ENCODE assay signal across 19 cellular contexts in the genomic region with DNA sequence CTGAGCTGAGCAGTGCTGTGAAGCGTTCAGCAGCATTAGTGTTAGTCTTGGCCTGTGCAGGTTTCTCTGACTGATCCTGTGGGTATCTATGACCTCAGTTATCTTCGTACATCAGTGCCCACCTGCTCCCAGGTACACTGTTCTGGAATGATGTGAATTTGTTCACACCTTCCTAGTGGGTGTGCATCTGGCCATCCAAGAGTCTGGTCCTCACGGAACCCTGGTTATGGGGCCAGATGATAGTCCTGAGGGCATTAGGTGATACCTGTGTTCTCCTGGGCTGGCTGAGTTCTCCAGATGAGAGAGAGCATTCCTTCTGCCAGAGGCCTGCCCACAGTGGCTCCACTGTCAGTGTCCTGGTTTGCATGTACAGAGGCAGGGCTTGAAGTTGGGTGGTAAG. TPM values are rescaled to one million over a fixed set of nuclear protein-coding genes. Genes with fewer than 3 reads are reported as not detected.
DNase-seq lines count a peak whose midpoint lies in the region; ATAC-seq and TF ChIP-seq lines count a peak whose summit lies in the region.
"Had no signal": no experiment of that assay in that cellular context is flagged by ENCODE, and none has a peak within 500 bp of the region (broad histone marks: within the 10 kb centered on the region; RNA-seq: fewer than 3 reads in every experiment).

No MANE protein-coding gene starts in this region.

- H3K36me3 ChIP-seq in ascending aorta, result no peaks in the 10 kb centered on the region
- H3K36me3 ChIP-seq in rectal smooth muscle tissue (ENCODE audit: control insufficient read depth, insufficient read depth, low read length), result no peaks in the 10 kb centered on the region
- H3K36me3 ChIP-seq in adrenal gland (replicated peaks in 1 of 2), result no peaks in the 10 kb centered on the region
- H3K36me3 ChIP-seq: uterus had no signal

- intact Hi-C loops in ascending aorta (cut with DNase I), result loop anchor here (5.0 kb wide), 1 partner anchor 60 kb away; a partner anchor contains a TSS
- intact Hi-C loops in adrenal gland (cut with DNase I), result no loop called here

- H3K27me3 ChIP-seq in ascending aorta (no peaks in the 10 kb centered on the region), rectal smooth muscle tissue (ENCODE audit: control insufficient read depth, insufficient read depth, low read length) (no peaks in the 10 kb centered on the region), adrenal gland (no peaks in the 10 kb centered on the region)
- H3K27me3 ChIP-seq: uterus had no signal

- no peak for TF ChIP-seq POLR2A in adrenal gland (IDR thresholded peaks at IDR 0.05)

- no peaks in the 10 kb centered on the region for H3K9me3 ChIP-seq in ascending aorta
- no peaks in the 10 kb centered on the region for H3K9me3 ChIP-seq in adrenal gland (replicated peaks in 1 of 3)
- H3K9me3 ChIP-seq: uterus had no signal

- ATAC-seq in activated CD8-positive, alpha-beta memory T cell treated with anti-CD3 and anti-CD28 coated beads, Interleukin-2, amount 10 ng/mL, durations not matched to agents 7 days and 5 days, result no peak
- no peak for ATAC-seq in HG02938 (IDR thresholded peaks at IDR 0.05; ENCODE audit: unreplicated experiment)
- ATAC-seq: A549, K562, left cardiac atrium had no signal

- peaks cover 47% of the 10 kb centered on the region for H3K4me1 Mint-ChIP-seq in activated CD8-positive, alpha-beta memory T cell treated with anti-CD3 and anti-CD28 coated beads, Interleukin-2, amount 10 ng/mL, durations not matched to agents 7 days and 5 days

- peak overlapping the region; percentile 45 for H3K27ac Mint-ChIP-seq in activated CD8-positive, alpha-beta memory T cell treated with anti-CD3 and anti-CD28 coated beads, Interleukin-2, amount 10 ng/mL, durations not matched to agents 7 days and 5 days
- H3K27ac Mint-ChIP-seq: activated CD4-positive, alpha-beta memory T cell treated with anti-CD3 and anti-CD28 coated beads, Interleukin-2, amount 10 ng/mL, durations not matched to agents 7 days and 5 days had no signal

- no peaks in the 10 kb centered on the region for H3K27me3 Mint-ChIP-seq in activated CD8-positive, alpha-beta memory T cell treated with anti-CD3 and anti-CD28 coated beads, Interleukin-2, amount 10 ng/mL, durations not matched to agents 7 days and 5 days
- H3K27me3 Mint-ChIP-seq: activated CD4-positive, alpha-beta memory T cell treated with anti-CD3 and anti-CD28 coated beads, Interleukin-2, amount 10 ng/mL, durations not matched to agents 7 days and 5 days had no signal

- 90 to 99% (median 98%) methylated on average over 3 of the region's 3 CpGs for WGBS in adrenal gland, 4 donors

- H3K27ac ChIP-seq in ascending aorta (peak overlapping the region; percentile 2 to 59), rectal smooth muscle tissue (ENCODE audit: low read depth, low read length) (peak overlapping the region; percentile 57), adrenal gland (no peak overlapping the region)
- H3K27ac ChIP-seq: A549, uterus had no signal

- H3K4me3 ChIP-seq in ascending aorta (no peak overlapping the region), rectal smooth muscle tissue (ENCODE audit: low read length) (no peak overlapping the region), adrenal gland (no peak overlapping the region)
- H3K4me3 ChIP-seq: A549, K562, uterus had no signal

- H3K4me3 Mint-ChIP-seq in activated CD8-positive, alpha-beta memory T cell treated with anti-CD3 and anti-CD28 coated beads, Interleukin-2, amount 10 ng/mL, durations not matched to agents 7 days and 5 days, result no peak overlapping the region
- H3K4me3 Mint-ChIP-seq: activated CD4-positive, alpha-beta memory T cell treated with anti-CD3 and anti-CD28 coated beads, Interleukin-2, amount 10 ng/mL, durations not matched to agents 7 days and 5 days had no signal

- peaks cover 49% of the 10 kb centered on the region for H3K36me3 Mint-ChIP-seq in activated CD8-positive, alpha-beta memory T cell treated with anti-CD3 and anti-CD28 coated beads, Interleukin-2, amount 10 ng/mL, durations not matched to agents 7 days and 5 days

- H3K9ac ChIP-seq in rectal smooth muscle tissue (ENCODE audit: low read length), result no peak overlapping the region

- H3K4me1 ChIP-seq in ascending aorta (peaks cover 0 to 40% of the 10 kb centered on the region in 2 donors), rectal smooth muscle tissue (ENCODE audit: control insufficient read depth, insufficient read depth, low read length) (peaks cover 33% of the 10 kb centered on the region), adrenal gland (replicated peaks in 1 of 2) (peaks cover 42 to 62% of the 10 kb centered on the region in 2 donors)

- TF ChIP-seq CTCF in ascending aorta (IDR thresholded peaks at IDR 0.05) (no peak), adrenal gland (IDR thresholded peaks at IDR 0.05) (no peak)

- CTCF ChIA-PET in activated CD8-positive, alpha-beta memory T cell treated with anti-CD3 and anti-CD28 coated beads, Interleukin-2, amount 10 ng/mL, durations not matched to agents 7 days and 5 days (lab: Charles Lee), result interaction anchor here (2.8 kb wide), 1 partner anchor 14 kb away, joined by 9 read pairs; no protein-coding TSS in a partner anchor

- no peaks in the 10 kb centered on the region for H3K9me3 Mint-ChIP-seq in activated CD8-positive, alpha-beta memory T cell treated with anti-CD3 and anti-CD28 coated beads, Interleukin-2, amount 10 ng/mL, durations not matched to agents 7 days and 5 days (ENCODE audit: low read depth)

- DNase-seq in activated CD8-positive, alpha-beta memory T cell treated with anti-CD3 and anti-CD28 coated beads, Interleukin-2, amount 10 ng/mL, durations not matched to agents 7 days and 5 days, result no peak
- no peak for DNase-seq in activated CD8-positive, alpha-beta memory T cell treated with anti-CD3 and anti-CD28 coated beads, Interleukin-2, amount 50 U/mL, for 48 hours
- DNase-seq in ascending aorta (ENCODE audit: low spot score in 2 of 2) (peak in 1 of 2 donors; percentile 22), kidney tubule cell (ENCODE audit: low spot score) (peak; percentile 83), UCSD-AML1 (lab: John Stamatoyannopoulos, UW; ENCODE audit: unreplicated experiment) (no peak), adrenal gland (no peak)
- DNase-seq: activated CD4-positive, alpha-beta memory T cell treated with anti-CD3 and anti-CD28 coated beads, Interleukin-2, amount 10 ng/mL, durations not matched to agents 7 days and 5 days; activated naive CD4-positive, alpha-beta T cell; effector memory CD4-positive, alpha-beta T cell; hypothalamus; left cardiac atrium; NCI-H1105 treated with DMSO at 0.1 percent for 48 hours; NCI-H82; stimulated activated CD4-positive, alpha-beta T cell treated with anti-CD3 and anti-CD28 coated beads, Interleukin-15, amount 100 ng/mL, for 24 hours; uterus had no signal

RNA-seq across cellular contexts. Expression of a gene that starts 57.2 kb away (rescaled TPM):
- 100 to 1,000 TPM; 144 to 229 TPM for total RNA-seq in activated CD8-positive, alpha-beta memory T cell treated with anti-CD3 and anti-CD28 coated beads, Interleukin-2, amount 10 ng/mL, durations not matched to agents 7 days and 5 days
- 52.8 TPM for total RNA-seq in ascending aorta
- total RNA-seq in adrenal gland, result 10 to 100 TPM; 17.8 to 40.5 (median 32.9) TPM
- polyA plus RNA-seq in adrenal gland, result 10 to 100 TPM in 1 of 3 donors, 1 to 10 TPM in 2; 8.8 to 10.8 (median 9.5) TPM

Comparison
In these comparisons a context has a peak if more than half of its experiments do, and no peak if none do; other contexts are left out.
1. H3K27ac ChIP-seq: peak in ascending aorta (2 of 2) and rectal smooth muscle tissue (single experiment); none in adrenal gland (0 of 5).